In the genomic region with DNA sequence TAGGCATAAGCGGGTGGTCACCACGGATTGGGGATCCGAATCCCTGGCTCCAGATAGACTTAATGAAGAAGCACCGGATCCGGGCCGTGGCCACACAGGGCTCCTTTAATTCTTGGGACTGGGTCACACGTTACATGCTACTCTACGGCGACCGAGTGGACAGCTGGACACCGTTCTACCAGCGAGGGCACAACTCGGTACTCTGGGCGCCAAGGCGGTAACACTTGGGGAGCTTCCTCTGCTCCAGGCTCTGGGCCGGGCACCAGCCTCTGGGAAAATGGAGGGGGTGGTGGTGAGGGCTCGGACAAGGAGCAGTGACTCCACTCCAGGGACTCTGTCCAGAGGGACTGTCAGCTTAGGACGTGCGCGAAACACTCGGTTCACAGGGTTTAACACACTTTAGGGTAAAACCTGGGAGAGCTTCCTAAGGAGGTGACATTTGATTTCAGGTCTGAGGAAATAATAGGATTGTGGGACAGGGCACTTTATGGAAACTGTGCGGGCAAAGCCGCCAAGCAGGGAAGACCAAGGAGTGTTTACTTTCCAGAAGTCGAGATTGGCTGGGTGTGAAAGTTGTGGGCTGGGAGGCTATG, we compare ENCODE assay signal across 1 cellular context.
TF ChIP-seq lines count a peak whose summit lies in the region.

No MANE protein-coding gene starts in this region.

TF ChIP-seq in H1, 55 proteins besides CTCF, POLR2A, EP300 and RAD21:
- TF ChIP-seq HDAC2 (IDR thresholded peaks at IDR 0.05; ENCODE audit: borderline replicate concordance in 1 of 2, low read depth in 2 of 2, low read length in 2 of 2): no peak
- no peak for TF ChIP-seq GTF2F1 (IDR thresholded peaks at IDR 0.05; ENCODE audit: borderline replicate concordance, low read depth, low read length)
- no peak for TF ChIP-seq CREB1 (IDR thresholded peaks at IDR 0.05)
- no peak for TF ChIP-seq SRF (IDR thresholded peaks at IDR 0.05; ENCODE audit: low read depth, low read length)
